8 cellular contexts compared by ENCODE assay signal in genomic region chr2:41782306-41783158, GRCh38.
A peak's percentile ranks its signal among the peaks of the same experiment; 100 is the strongest.
DNase-seq lines count a peak whose midpoint lies in the region; ATAC-seq and TF ChIP-seq lines count a peak whose summit lies in the region.

No MANE protein-coding gene starts in this region.

- POLR2A ChIA-PET in OCI-LY7 (lab: Charles Lee), result no interaction called here

- ATAC-seq in HG03442 (IDR thresholded peaks at IDR 0.05; ENCODE audit: unreplicated experiment), result peak; percentile 57
- ATAC-seq in HG02973 (IDR thresholded peaks at IDR 0.05; ENCODE audit: unreplicated experiment), result no peak

- H3K4me3 ChIP-seq in AG10803 (ENCODE audit: low read length) (no peak overlapping the region), GM12864 (ENCODE audit: low read depth, low read length) (no peak overlapping the region), OCI-LY7 (ENCODE audit: low read depth, low read length, poor library complexity, severe bottlenecking) (no peak overlapping the region), testis (no peak overlapping the region)

- H3K4me2 ChIP-seq in OCI-LY7 (ENCODE audit: low read length), result no peak overlapping the region

- intact Hi-C loops in OCI-LY7 (cut with micrococcal nuclease; ENCODE audit: unreplicated experiment), result loop anchor here (1.0 to 5.0 kb wide), 3 partner anchors 80 to 1870 kb away; no protein-coding TSS in a partner anchor
- intact Hi-C loops in testis (cut with DNase I; ENCODE audit: low total_unique reads), result no loop called here

- no peak overlapping the region for H2AFZ ChIP-seq in OCI-LY7 (ENCODE audit: low read length)

- 43 to 50% methylated on average over 6 of the region's 6 CpGs for WGBS in testis, 2 donors

- H3K9me2 ChIP-seq in OCI-LY7 (ENCODE audit: insufficient read depth, low read length), result no peaks in the 10 kb centered on the region

- TF ChIP-seq CTCF in AG10803 (conservative IDR thresholded peaks at IDR 0.05; ENCODE audit: low read length) (peak; percentile 87), GM12864 (IDR thresholded peaks at IDR 0.05; ENCODE audit: low read depth, low read length, missing control alignments) (peak; percentile 66), OCI-LY7 (conservative IDR thresholded peaks at IDR 0.05; ENCODE audit: low read length) (peak; percentile 98), testis (IDR thresholded peaks at IDR 0.05) (peak; percentile 83 to 94 (median 89))

- CTCF ChIA-PET in OCI-LY7 (lab: Charles Lee; ENCODE audit: unreplicated experiment), result no interaction called here

- H4K20me1 ChIP-seq in OCI-LY7 (ENCODE audit: insufficient read depth, low read length), result no peaks in the 10 kb centered on the region

- TF ChIP-seq POLR2A in testis (IDR thresholded peaks at IDR 0.05), result no peak

- in situ Hi-C loops in T47D (cut with HindIII; ENCODE audit: low pct_unique_long_range_greater_than_20kb, low sequenced_read_pairs), result no loop called here

- H3K27me3 ChIP-seq in testis, result no peaks in the 10 kb centered on the region

- H3K36me3 ChIP-seq in OCI-LY7 (ENCODE audit: insufficient read depth, low read length), result no peaks in the 10 kb centered on the region
- no peaks in the 10 kb centered on the region for H3K36me3 ChIP-seq in testis (ENCODE audit: low read depth, missing control alignments)

- H3K27ac ChIP-seq in OCI-LY7 (ENCODE audit: low read depth, low read length, poor library complexity, severe bottlenecking) (no peak overlapping the region), testis (no peak overlapping the region)

- H3K4me1 ChIP-seq in OCI-LY7 (ENCODE audit: insufficient read depth, low read length, poor library complexity, severe bottlenecking) (no peaks in the 10 kb centered on the region), testis (peaks cover 2% of the 10 kb centered on the region)

- H3K79me2 ChIP-seq in OCI-LY7 (ENCODE audit: insufficient read depth, low read depth, low read length), result no peaks in the 10 kb centered on the region

- no TSS peak for BruUV-seq in OCI-LY7 (replicated peaks; lab: Mats Ljungman, UMichigan)

- peak; percentile 25 for DNase-seq in AG10803 (ENCODE audit: low read depth)
- DNase-seq in GM12864 (ENCODE audit: low read depth), result no peak
- peak; percentile 39 for DNase-seq in OCI-LY7 (ENCODE audit: low spot score)
- DNase-seq in T47D (ENCODE audit: low read depth in 1 of 2, low spot score in 1 of 2), result peak; percentile 8 to 44
- peak; percentile 65 for DNase-seq in left kidney (ENCODE audit: low read depth, low spot score)
- DNase-seq in testis, result peak; percentile 41

- H3K9me3 ChIP-seq in OCI-LY7 (ENCODE audit: low read length), result no peaks in the 10 kb centered on the region
- H3K9me3 ChIP-seq in testis, result no peaks in the 10 kb centered on the region
